In the genomic region with DNA sequence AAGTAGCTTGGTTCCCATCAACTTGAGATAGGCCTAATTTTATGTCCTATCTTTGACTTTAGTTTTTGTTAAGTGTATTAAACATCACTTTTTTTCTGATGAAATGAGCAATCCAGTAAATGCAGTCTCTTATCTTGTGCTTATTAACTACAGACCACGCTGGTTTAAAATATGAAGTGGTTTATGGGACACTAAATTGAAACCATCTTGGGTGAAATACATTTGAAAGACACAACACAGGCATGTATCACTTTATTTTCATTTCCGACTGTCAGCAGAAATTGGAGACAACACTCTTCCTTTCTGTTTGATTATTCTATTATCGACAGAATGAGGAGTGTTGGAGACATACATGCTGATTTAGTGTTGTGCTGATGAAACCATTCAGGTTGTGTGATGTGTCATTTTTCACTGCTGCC, we compare ENCODE assay signal across 24 cellular contexts.
DNase-seq lines count a peak whose midpoint lies in the region; ATAC-seq, FAIRE-seq and TF ChIP-seq lines count a peak whose summit lies in the region.
"Had no signal": no experiment of that assay in that cellular context is flagged by ENCODE, and none has a peak within 500 bp of the region (broad histone marks: within the 10 kb centered on the region; RNA-seq: fewer than 3 reads in every experiment).

No MANE protein-coding gene starts in this region.

- H3K9me2 ChIP-seq in SK-N-SH (no peaks in the 10 kb centered on the region), GM23338 (ENCODE audit: insufficient read depth) (no peaks in the 10 kb centered on the region)

- H3K4me2 ChIP-seq in SK-N-SH (no peak overlapping the region), mesendoderm (ENCODE audit: low read length) (no peak overlapping the region), GM23338 (no peak overlapping the region)
- H3K4me2 ChIP-seq: A549; BLaER1 treated with 17β-estradiol and CSF1 and Interleukin-3, amounts not matched to agents 10 nM and 100 nM had no signal

- no peak overlapping the region for H4K5ac ChIP-seq in mesendoderm (ENCODE audit: low read length)

- CTCF ChIA-PET in SK-N-SH (lab: Yijun Ruan, JAX) = interaction anchor here (1.3 to 1.5 kb wide), 2 partner anchors 426 to 688 kb away, joined by 3 read pairs; no protein-coding TSS in a partner anchor

- 22% methylated on average over 3 of the region's 3 CpGs for WGBS in SK-N-SH (ENCODE audit: low lambda C conversion rate)
- WGBS in mesendoderm (ENCODE audit: extremely low coverage, insufficient coverage, low lambda C conversion rate) = no CpG with 5 or more reads among the region's 3 CpGs

- no peak overlapping the region for H3K18ac ChIP-seq in mesendoderm (ENCODE audit: low read length)

- H3K27ac ChIP-seq in SK-N-SH (ENCODE audit: low read depth in 2 of 2, low read length in 1 of 2) (peak overlapping the region in 1 of 2 experiments; percentile 98; a peak in 2 of 4 replicates), mesendoderm (ENCODE audit: low read depth, low read length) (no peak overlapping the region), GM23338 (ENCODE audit: low read depth) (no peak overlapping the region)
- H3K27ac ChIP-seq: A549; BLaER1 treated with 17β-estradiol and CSF1 and Interleukin-3, amounts not matched to agents 10 nM and 100 nM had no signal

- no peak overlapping the region for H3K23ac ChIP-seq in mesendoderm (ENCODE audit: low read length)

- H2BK15ac ChIP-seq in mesendoderm (replicated peaks; ENCODE audit: low read depth) = no peak overlapping the region

- H3K36me3 ChIP-seq in SK-N-SH (replicated peaks in 1 of 2; ENCODE audit: control insufficient read depth in 1 of 2, insufficient read depth in 2 of 2, low read length in 1 of 2) = no peaks in the 10 kb centered on the region
- H3K36me3 ChIP-seq in endocrine pancreas (ENCODE audit: control insufficient read depth, insufficient read depth, low read length) = no peaks in the 10 kb centered on the region
- no peaks in the 10 kb centered on the region for H3K36me3 ChIP-seq in mesendoderm (ENCODE audit: control insufficient read depth, insufficient read depth, low read length)
- H3K36me3 ChIP-seq in GM23338 (ENCODE audit: insufficient read depth) = no peaks in the 10 kb centered on the region
- H3K36me3 ChIP-seq: BLaER1 treated with 17β-estradiol and CSF1 and Interleukin-3, amounts not matched to agents 10 nM and 100 nM; HAP-1 had no signal

- FAIRE-seq in H54 (lab: Jason Lieb, UNC) = peak; percentile 91
- FAIRE-seq: A549, D721Med, H1 had no signal

- peaks cover 4% of the 10 kb centered on the region; the same call in 2 of the 3 replicates for H3K9me3 Mint-ChIP-seq in GM23338
- H3K9me3 Mint-ChIP-seq: CD8-positive, alpha-beta memory T cell; HFFc6 had no signal

- H3K27ac Mint-ChIP-seq in GM23338 = no peak overlapping the region
- H3K27ac Mint-ChIP-seq: B cell; CD14-positive monocyte; CD4-positive, alpha-beta T cell; CD8-positive, alpha-beta memory T cell; HFFc6 had no signal

- peak; percentile 4 for DNase-seq in AG10803 (ENCODE audit: low read depth)
- DNase-seq in H54 (ENCODE audit: insufficient read length, low spot score) = no peak
- peak; percentile 21 for DNase-seq in SK-N-SH
- no peak for DNase-seq in mesendoderm
- DNase-seq in GM23338 (ENCODE audit: low spot score) = no peak
- DNase-seq in MV-4-11 (lab: John Stamatoyannopoulos, UW) = no peak
- DNase-seq: 8988T; ACHN; CD4-positive, alpha-beta T cell; CD8-positive, alpha-beta memory T cell; DMS 273 treated with DMSO at 0.1 percent for 48 hours; DMS79; EL; GDM1; HFFc6 had no signal

- no peak overlapping the region for H2BK5ac ChIP-seq in mesendoderm (ENCODE audit: low read length)

- H3K79me2 ChIP-seq in SK-N-SH (ENCODE audit: insufficient read depth) (no peaks in the 10 kb centered on the region), mesendoderm (ENCODE audit: control insufficient read depth, insufficient read depth, low read length) (no peaks in the 10 kb centered on the region), GM23338 (replicated peaks; ENCODE audit: insufficient read depth) (no peaks in the 10 kb centered on the region)

- H3K9me3 ChIP-seq in SK-N-SH = no peaks in the 10 kb centered on the region
- peaks cover 1% of the 10 kb centered on the region for H3K9me3 ChIP-seq in endocrine pancreas (ENCODE audit: control insufficient read depth, low read length)
- H3K9me3 ChIP-seq: A549; BLaER1 treated with 17β-estradiol and CSF1 and Interleukin-3, amounts not matched to agents 10 nM and 100 nM; HAP-1 had no signal

- H4K8ac ChIP-seq in mesendoderm (ENCODE audit: low read depth, low read length) = no peak overlapping the region

- H3K4me1 ChIP-seq in SK-N-SH (ENCODE audit: control insufficient read depth in 1 of 2, insufficient read depth in 2 of 2, low read depth in 1 of 2, low read length in 1 of 2) (peaks cover 0 to 19% of the 10 kb centered on the region in 2 experiments; a peak in 2 of 4 replicates), endocrine pancreas (ENCODE audit: control insufficient read depth, insufficient read depth, low read length) (no peaks in the 10 kb centered on the region), mesendoderm (ENCODE audit: control insufficient read depth, low read depth, low read length) (no peaks in the 10 kb centered on the region), GM23338 (ENCODE audit: insufficient read depth) (no peaks in the 10 kb centered on the region)
- H3K4me1 ChIP-seq: A549; BLaER1 treated with 17β-estradiol and CSF1 and Interleukin-3, amounts not matched to agents 10 nM and 100 nM had no signal

- H3K9ac ChIP-seq in SK-N-SH (no peak overlapping the region), endocrine pancreas (ENCODE audit: control insufficient read depth, insufficient read depth, low read length) (no peak overlapping the region), mesendoderm (ENCODE audit: low read length) (no peak overlapping the region)
- H3K9ac ChIP-seq: BLaER1 treated with 17β-estradiol and CSF1 and Interleukin-3, amounts not matched to agents 10 nM and 100 nM had no signal

- no peak overlapping the region for H2AFZ ChIP-seq in SK-N-SH (ENCODE audit: low read depth)
- H2AFZ ChIP-seq in GM23338 = no peak overlapping the region

- H4K20me1 ChIP-seq in SK-N-SH (ENCODE audit: insufficient read depth) (no peaks in the 10 kb centered on the region), GM23338 (replicated peaks; ENCODE audit: insufficient read depth) (no peaks in the 10 kb centered on the region)
- H4K20me1 ChIP-seq: BLaER1 treated with 17β-estradiol and CSF1 and Interleukin-3, amounts not matched to agents 10 nM and 100 nM had no signal

- H3K79me1 ChIP-seq in mesendoderm (ENCODE audit: low read length) = peaks cover 2% of the 10 kb centered on the region

- H3K4me3 Mint-ChIP-seq in GM23338 = no peak overlapping the region
- H3K4me3 Mint-ChIP-seq: B cell; CD14-positive monocyte; CD4-positive, alpha-beta T cell; CD8-positive, alpha-beta memory T cell; HFFc6 had no signal

- H3K4me1 Mint-ChIP-seq in GM23338 = no peaks in the 10 kb centered on the region
- H3K4me1 Mint-ChIP-seq: B cell; CD14-positive monocyte; CD8-positive, alpha-beta memory T cell had no signal

- no peak for TF ChIP-seq POLR2A in H54 (IDR thresholded peaks at IDR 0.05; ENCODE audit: low read depth, low read length)

- no peaks in the 10 kb centered on the region for H3K27me3 Mint-ChIP-seq in GM23338 (ENCODE audit: insufficient read depth, low read depth, poor library complexity)
- H3K27me3 Mint-ChIP-seq: B cell; CD4-positive, alpha-beta T cell; CD8-positive, alpha-beta memory T cell had no signal

- ATAC-seq in esophagus mucosa = no peak
- ATAC-seq in GM23338 = no peak
- ATAC-seq: A549 had no signal

- H3K36me3 Mint-ChIP-seq in GM23338 (ENCODE audit: low read depth) = peaks cover 4% of the 10 kb centered on the region
- H3K36me3 Mint-ChIP-seq: CD14-positive monocyte; CD8-positive, alpha-beta memory T cell had no signal

- peak; percentile 44; the same call in 1 of the 2 replicates for TF ChIP-seq RAD21 in SK-N-SH (IDR thresholded peaks at IDR 0.05; ENCODE audit: low read length)

- no peak overlapping the region for H3K56ac ChIP-seq in mesendoderm (ENCODE audit: low read length)

- POLR2A ChIA-PET in SK-N-SH (lab: Yijun Ruan, JAX) = interaction anchor here (0.6 kb wide), 1 partner anchor 446 kb away, joined by 3 read pairs; no protein-coding TSS in a partner anchor

- TF ChIP-seq EP300 in SK-N-SH (IDR thresholded peaks at IDR 0.05; ENCODE audit: borderline replicate concordance in 1 of 2, low read depth in 1 of 2, low read length in 1 of 2) = peak in 1 of 2 experiments; percentile 96; a peak in 2 of 4 replicates

- no peak overlapping the region for H2BK120ac ChIP-seq in mesendoderm (ENCODE audit: low read depth, low read length)

- no peak overlapping the region for H2AK5ac ChIP-seq in mesendoderm (ENCODE audit: low read length)

- H3K4ac ChIP-seq in mesendoderm (ENCODE audit: low read depth, low read length) = no peak overlapping the region

- H3F3A ChIP-seq in SK-N-SH (replicated peaks; ENCODE audit: insufficient read depth) (no peaks in the 10 kb centered on the region), GM23338 (replicated peaks; ENCODE audit: low read depth) (no peaks in the 10 kb centered on the region)

- no peaks in the 10 kb centered on the region for H3K27me3 ChIP-seq in SK-N-SH (ENCODE audit: insufficient read depth)
- H3K27me3 ChIP-seq in endocrine pancreas (ENCODE audit: control insufficient read depth, insufficient read depth, low read length) = no peaks in the 10 kb centered on the region
- H3K27me3 ChIP-seq in mesendoderm (ENCODE audit: insufficient read depth, low read length, poor library complexity) = no peaks in the 10 kb centered on the region
- no peaks in the 10 kb centered on the region for H3K27me3 ChIP-seq in GM23338 (ENCODE audit: insufficient read depth)
- H3K27me3 ChIP-seq: BLaER1 treated with 17β-estradiol and CSF1 and Interleukin-3, amounts not matched to agents 10 nM and 100 nM had no signal

- H3K4me3 ChIP-seq in AG10803 (ENCODE audit: low read length) (no peak overlapping the region), SK-N-SH (ENCODE audit: low read depth in 2 of 2, low read length in 1 of 2) (no peak overlapping the region), endocrine pancreas (ENCODE audit: control insufficient read depth, insufficient read depth, low read length) (peak overlapping the region; percentile 45), mesendoderm (ENCODE audit: low read length) (no peak overlapping the region), GM23338 (no peak overlapping the region)
- H3K4me3 ChIP-seq: A549; BLaER1 treated with 17β-estradiol and CSF1 and Interleukin-3, amounts not matched to agents 10 nM and 100 nM; HAP-1 had no signal

- no peak for TF ChIP-seq CTCF in AG10803 (conservative IDR thresholded peaks at IDR 0.05; ENCODE audit: low read length)
- no peak for TF ChIP-seq CTCF in SK-N-SH (IDR thresholded peaks at IDR 0.05)
- no peak for TF ChIP-seq CTCF in GM23338 (conservative IDR thresholded peaks at IDR 0.05; ENCODE audit: low read depth in 2 of 2)

TF ChIP-seq in SK-N-SH, 30 proteins besides CTCF, POLR2A, EP300 and RAD21 (continues in another document):
- TF ChIP-seq SIN3A (IDR thresholded peaks at IDR 0.05; ENCODE audit: borderline replicate concordance, low read depth, low read length) = no peak
- TF ChIP-seq YY1 (IDR thresholded peaks at IDR 0.05; ENCODE audit: low read depth) = no peak
- TF ChIP-seq NFIC (IDR thresholded peaks at IDR 0.05; ENCODE audit: borderline replicate concordance) = no peak

Comparison
In these comparisons a context has a peak if more than half of its experiments do, and no peak if none do; other contexts are left out.
1. DNase-seq: peak in AG10803 (single experiment) and SK-N-SH (single experiment); none in H54 (single experiment), mesendoderm (single experiment), GM23338 (single experiment) and MV-4-11 (single experiment).